In genomic region chr1:5995871-5996630, GRCh38 we compare ENCODE assay signal across 27 cellular contexts. TPM values are rescaled to one million over a fixed set of nuclear protein-coding genes. Genes with fewer than 3 reads are reported as not detected.
A peak's percentile ranks its signal among the peaks of the same experiment; 100 is the strongest.
DNase-seq lines count a peak whose midpoint lies in the region; ATAC-seq, FAIRE-seq and TF ChIP-seq lines count a peak whose summit lies in the region.
"Had no signal": no experiment of that assay in that cellular context is flagged by ENCODE, and none has a peak within 500 bp of the region (broad histone marks: within the 10 kb centered on the region; RNA-seq: fewer than 3 reads in every experiment).

No MANE protein-coding gene starts in this region.

- peaks cover 0 to 20% of the 10 kb centered on the region in 2 donors for H3K4me1 ChIP-seq in right atrium auricular region
- H3K4me1 ChIP-seq in GM23338 (ENCODE audit: insufficient read depth): peaks cover 9% of the 10 kb centered on the region

- H3K9me3 Mint-ChIP-seq in neural crest cell: no peaks in the 10 kb centered on the region
- H3K9me3 Mint-ChIP-seq in GM23338: no peaks in the 10 kb centered on the region
- H3K9me3 Mint-ChIP-seq: activated naive CD4-positive, alpha-beta T cell treated with anti-CD3 and anti-CD28 coated beads, Interleukin-2, amount 10 ng/mL, durations not matched to agents 7 days and 5 days had no signal

- DNase-seq in Right ventricle myocardium superior (peak; percentile 24), right atrium auricular region (ENCODE audit: low spot score) (no peak), cardiac septum (ENCODE audit: low spot score) (peak; percentile 47), neural crest cell (ENCODE audit: low read depth, low spot score) (no peak), GM23338 (ENCODE audit: low spot score) (no peak), HTR-8/SVneo (ENCODE audit: insufficient read length, low spot score) (no peak)
- DNase-seq: activated naive CD4-positive, alpha-beta T cell treated with anti-CD3 and anti-CD28 coated beads, Interleukin-2, amount 10 ng/mL, durations not matched to agents 7 days and 5 days; activated T-cell treated with anti-CD3 and anti-CD28 coated beads, Interleukin-2, amount 50 U/mL, for 48 hours; amygdala; Calu3; colonic mucosa; DND-41; HCEC 1CT; left colon; mesendoderm; NCI-H1092 treated with DMSO at 0.1 percent for 48 hours; NCI-H187 treated with DMSO at 0.1 percent for 48 hours; NCI-H2171 treated with DMSO at 0.1 percent for 48 hours; NCI-H526 treated with DMSO at 0.1 percent for 48 hours; transverse colon had no signal

- intact Hi-C loops in Right ventricle myocardium superior (cut with DNase I): no loop called here
- intact Hi-C loops in cardiac septum (cut with DNase I): no loop called here

- H3K4me1 Mint-ChIP-seq in neural crest cell (peaks cover 23% of the 10 kb centered on the region), GM23338 (peaks cover 15% of the 10 kb centered on the region)

- no peak overlapping the region for H3K4me2 ChIP-seq in GM23338

- H3K36me3 ChIP-seq in right atrium auricular region (no peaks in the 10 kb centered on the region), GM23338 (ENCODE audit: insufficient read depth) (no peaks in the 10 kb centered on the region)
- H3K36me3 ChIP-seq: breast epithelium, colonic mucosa, SJSA1, transverse colon had no signal

- H3K27me3 Mint-ChIP-seq in neural crest cell (ENCODE audit: low read depth) (peaks cover 11% of the 10 kb centered on the region), GM23338 (ENCODE audit: insufficient read depth, low read depth, poor library complexity) (peaks cover 35% of the 10 kb centered on the region)
- H3K27me3 Mint-ChIP-seq: activated naive CD4-positive, alpha-beta T cell treated with anti-CD3 and anti-CD28 coated beads, Interleukin-2, amount 10 ng/mL, durations not matched to agents 7 days and 5 days had no signal

- no peaks in the 10 kb centered on the region for H3F3A ChIP-seq in GM23338 (replicated peaks; ENCODE audit: low read depth)

- H3K27ac ChIP-seq in right atrium auricular region: no peak overlapping the region
- H3K27ac ChIP-seq in GM23338 (ENCODE audit: low read depth): no peak overlapping the region
- H3K27ac ChIP-seq: breast epithelium, C4-2B, colonic mucosa, heart left ventricle, SJSA1, transverse colon had no signal

- H3K9me3 ChIP-seq in right atrium auricular region: no peaks in the 10 kb centered on the region
- H3K9me3 ChIP-seq: breast epithelium, colonic mucosa, heart left ventricle, SJSA1, transverse colon had no signal

- H3K4me3 ChIP-seq in right atrium auricular region (no peak overlapping the region), GM23338 (no peak overlapping the region)
- H3K4me3 ChIP-seq: breast epithelium, colonic mucosa, heart left ventricle, SJSA1, transverse colon had no signal

- H3K36me3 Mint-ChIP-seq in neural crest cell (ENCODE audit: low read depth) (no peaks in the 10 kb centered on the region), GM23338 (ENCODE audit: low read depth) (no peaks in the 10 kb centered on the region)

- H4K20me1 ChIP-seq in GM23338 (replicated peaks; ENCODE audit: insufficient read depth): peaks cover 4% of the 10 kb centered on the region

- no peak for ATAC-seq in Right ventricle myocardium superior (ENCODE audit: poor library complexity)
- no peak for ATAC-seq in GM21367 (IDR thresholded peaks at IDR 0.05; ENCODE audit: unreplicated experiment)
- ATAC-seq in GM23338: no peak
- ATAC-seq: heart left ventricle, left colon had no signal

- H3K4me3 Mint-ChIP-seq in neural crest cell: peak overlapping the region; percentile 15
- no peak overlapping the region for H3K4me3 Mint-ChIP-seq in GM23338

- H2AFZ ChIP-seq in GM23338: no peak overlapping the region

- TF ChIP-seq CTCF in right atrium auricular region (IDR thresholded peaks at IDR 0.05) (no peak), neural crest cell (conservative IDR thresholded peaks at IDR 0.05) (no peak), GM23338 (conservative IDR thresholded peaks at IDR 0.05; ENCODE audit: low read depth in 2 of 2) (no peak)

- H3K27ac Mint-ChIP-seq in neural crest cell (ENCODE audit: unreplicated experiment) (no peak overlapping the region), GM23338 (no peak overlapping the region)

- FAIRE-seq in HTR-8/SVneo (lab: Jason Lieb, UNC): no peak
- FAIRE-seq: RCC 7860, TTC549 had no signal

- H3K79me2 ChIP-seq in GM23338 (replicated peaks; ENCODE audit: insufficient read depth): no peaks in the 10 kb centered on the region

- H3K9me2 ChIP-seq in GM23338 (ENCODE audit: insufficient read depth): no peaks in the 10 kb centered on the region

- H3K27me3 ChIP-seq in right atrium auricular region (no peaks in the 10 kb centered on the region), GM23338 (ENCODE audit: insufficient read depth) (peaks cover 26% of the 10 kb centered on the region)
- H3K27me3 ChIP-seq: breast epithelium, colonic mucosa, heart left ventricle, SJSA1 had no signal

TF ChIP-seq in GM23338, 12 proteins besides CTCF, POLR2A, EP300 and RAD21 (continues in another document):
- no peak for TF ChIP-seq ETS1 (IDR thresholded peaks at IDR 0.05)
- no peak for TF ChIP-seq ZNF114 (CRISPR knock-in tag; IDR thresholded peaks at IDR 0.05)

RNA-seq across cellular contexts. Expression of gene NPHP4, which starts 3.8 kb away (rescaled TPM):
- 4.3 TPM for total RNA-seq in Right ventricle myocardium superior
- total RNA-seq in right atrium auricular region: 1 to 10 TPM; 3.0 to 4.3 TPM
- total RNA-seq in cardiac septum: 6.6 TPM
- total RNA-seq in neural crest cell: 31.9 and 33.2 TPM in 2 replicates
- 8.6 and 12.4 TPM in 2 replicates for total RNA-seq in GM23338 (2014; rRNA removed; shearing (Covaris generic))
- polyA plus RNA-seq in GM23338 (2016; fragmentation: Nextera tagmentation; extraction: Ambion mirVana): 2.4 and 2.5 TPM in 2 replicates

RNA-seq across cellular contexts. Expression of gene KCNAB2, which starts 49.6 kb away (rescaled TPM):
- total RNA-seq in Right ventricle myocardium superior (21.2 TPM), right atrium auricular region (10 to 100 TPM in 1 of 2 donors, 1 to 10 TPM in 1; 9.3 to 14.3 TPM), cardiac septum (19.3 TPM), neural crest cell (8.3 and 9.0 TPM in 2 replicates)
- 3.7 and 5.1 TPM in 2 replicates for total RNA-seq in GM23338 (2014; rRNA removed; shearing (Covaris generic))
- 2.1 and 3.0 TPM in 2 replicates for polyA plus RNA-seq in GM23338 (2016; fragmentation: Nextera tagmentation; extraction: Ambion mirVana)

Comparison
In these comparisons a context has a peak if more than half of its experiments do, and no peak if none do; other contexts are left out.
1. DNase-seq: peak in Right ventricle myocardium superior (single experiment) and cardiac septum (single experiment); none in right atrium auricular region (single experiment), neural crest cell (single experiment), GM23338 (single experiment) and HTR-8/SVneo (single experiment).